1 cellular context compared by ENCODE assay signal in genomic region chr19:35716985-35717664, GRCh38.
A peak's percentile ranks its signal among the peaks of the same experiment; 100 is the strongest.
TF ChIP-seq lines count a peak whose summit lies in the region.

No MANE protein-coding gene starts in this region.

TF ChIP-seq in HEK293, 187 proteins besides CTCF, POLR2A, EP300 and RAD21 (continued from another document and continues in another):
- TF ChIP-seq ZBTB7A (tag by site-specific recombination; IDR thresholded peaks at IDR 0.05; ENCODE audit: low read depth) (peak; percentile 100), REST (tag by site-specific recombination; IDR thresholded peaks at IDR 0.05) (peak; percentile 94), ZNF324 (tag by site-specific recombination; IDR thresholded peaks at IDR 0.05) (0 out of 2 replicates have a peak, but pooled peaks have one; percentile 90), KLF10 (tag by site-specific recombination; IDR thresholded peaks at IDR 0.05) (peak; percentile 90), SETDB1 (IDR thresholded peaks at IDR 0.05; ENCODE audit: insufficient read length, low read length) (no peak), ZNF501 (tag by site-specific recombination; IDR thresholded peaks at IDR 0.05) (peak; percentile 99), ZNF433 (tag by site-specific recombination; IDR thresholded peaks at IDR 0.05; ENCODE audit: low read depth) (no peak), ZNF561 (tag by site-specific recombination; IDR thresholded peaks at IDR 0.05; ENCODE audit: borderline replicate concordance) (peak; percentile 90; the same call in 1 of the 2 replicates), FEZF1 (tag by site-specific recombination; IDR thresholded peaks at IDR 0.05) (no peak), HIC1 (tag by site-specific recombination; IDR thresholded peaks at IDR 0.05) (peak; percentile 63), ZNF335 (tag by site-specific recombination; conservative IDR thresholded peaks at IDR 0.05) (peak; percentile 98), ZNF776 (tag by site-specific recombination; IDR thresholded peaks at IDR 0.05; ENCODE audit: borderline replicate concordance) (no peak), ZNF266 (tag by site-specific recombination; IDR thresholded peaks at IDR 0.05; ENCODE audit: low read depth) (no peak), ZNF274 (IDR thresholded peaks at IDR 0.05; ENCODE audit: low read length) (no peak), ZNF274 (tag by site-specific recombination; IDR thresholded peaks at IDR 0.05; ENCODE audit: borderline replicate concordance) (no peak), ZNF23 (tag by site-specific recombination; IDR thresholded peaks at IDR 0.05; ENCODE audit: borderline replicate concordance) (no peak), ZNF777 (tag by site-specific recombination; IDR thresholded peaks at IDR 0.05; ENCODE audit: borderline replicate concordance) (peak; percentile 90), ZNF600 (tag by site-specific recombination; IDR thresholded peaks at IDR 0.05) (peak; percentile 92; the same call in 1 of the 2 replicates), ZNF366 (tag by site-specific recombination; conservative IDR thresholded peaks at IDR 0.05) (peak; percentile 60), ZNF843 (tag by site-specific recombination; IDR thresholded peaks at IDR 0.05) (peak; percentile 78), ZNF292 (tag by site-specific recombination; IDR thresholded peaks at IDR 0.05; ENCODE audit: borderline replicate concordance, low read depth) (no peak), ZBTB10 (tag by site-specific recombination; IDR thresholded peaks at IDR 0.05) (peak; percentile 98), ZNF37A (tag by site-specific recombination; IDR thresholded peaks at IDR 0.05) (no peak), ZNF416 (tag by site-specific recombination; IDR thresholded peaks at IDR 0.05) (peak; percentile 60; the same call in 1 of the 2 replicates), SP3 (tag by site-specific recombination; IDR thresholded peaks at IDR 0.05) (peak; percentile 99), ZSCAN30 (tag by site-specific recombination; IDR thresholded peaks at IDR 0.05) (peak; percentile 95; the same call in 1 of the 2 replicates), ZBTB8A (tag by site-specific recombination; IDR thresholded peaks at IDR 0.05) (peak; percentile 79; the same call in 1 of the 2 replicates), ZNF645 (tag by site-specific recombination; IDR thresholded peaks at IDR 0.05) (peak; percentile 66; the same call in 1 of the 2 replicates), YY2 (tag by site-specific recombination; IDR thresholded peaks at IDR 0.05) (peak; percentile 53; the same call in 1 of the 2 replicates), ZSCAN16 (tag by site-specific recombination; IDR thresholded peaks at IDR 0.05) (no peak; the same call in 1 of the 2 replicates), ZNF341 (tag by site-specific recombination; IDR thresholded peaks at IDR 0.05; ENCODE audit: low read depth) (peak; percentile 39), REPIN1 (tag by site-specific recombination; IDR thresholded peaks at IDR 0.05; ENCODE audit: low read depth) (peak; percentile 96; the same call in 1 of the 2 replicates), IKZF3 (tag by site-specific recombination; IDR thresholded peaks at IDR 0.05) (peak; percentile 72), ZNF792 (tag by site-specific recombination; IDR thresholded peaks at IDR 0.05) (peak; percentile 86), ZIC2 (tag by site-specific recombination; IDR thresholded peaks at IDR 0.05) (peak; percentile 83)
- TF ChIP-seq, protein P1, sequence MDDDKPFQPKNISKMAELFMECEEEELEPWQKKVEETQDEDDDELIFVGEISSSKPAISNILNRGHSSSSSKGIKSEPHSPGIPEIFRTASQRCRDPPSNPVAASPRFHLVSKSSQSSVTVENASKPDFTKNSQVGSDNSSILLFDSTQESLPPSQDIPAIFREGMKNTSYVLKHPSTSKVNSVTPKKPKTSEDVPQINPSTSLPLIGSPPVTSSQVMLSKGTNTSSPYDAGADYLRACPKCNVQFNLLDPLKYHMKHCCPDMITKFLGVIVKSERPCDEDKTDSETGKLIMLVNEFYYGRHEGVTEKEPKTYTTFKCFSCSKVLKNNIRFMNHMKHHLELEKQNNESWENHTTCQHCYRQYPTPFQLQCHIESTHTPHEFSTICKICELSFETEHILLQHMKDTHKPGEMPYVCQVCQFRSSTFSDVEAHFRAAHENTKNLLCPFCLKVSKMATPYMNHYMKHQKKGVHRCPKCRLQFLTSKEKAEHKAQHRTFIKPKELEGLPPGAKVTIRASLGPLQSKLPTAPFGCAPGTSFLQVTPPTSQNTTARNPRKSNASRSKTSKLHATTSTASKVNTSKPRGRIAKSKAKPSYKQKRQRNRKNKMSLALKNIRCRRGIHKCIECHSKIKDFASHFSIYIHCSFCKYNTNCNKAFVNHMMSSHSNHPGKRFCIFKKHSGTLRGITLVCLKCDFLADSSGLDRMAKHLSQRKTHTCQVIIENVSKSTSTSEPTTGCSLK (tag by site-specific recombination; IDR thresholded peaks at IDR 0.05), result no peak
- TF ChIP-seq, protein P2, sequence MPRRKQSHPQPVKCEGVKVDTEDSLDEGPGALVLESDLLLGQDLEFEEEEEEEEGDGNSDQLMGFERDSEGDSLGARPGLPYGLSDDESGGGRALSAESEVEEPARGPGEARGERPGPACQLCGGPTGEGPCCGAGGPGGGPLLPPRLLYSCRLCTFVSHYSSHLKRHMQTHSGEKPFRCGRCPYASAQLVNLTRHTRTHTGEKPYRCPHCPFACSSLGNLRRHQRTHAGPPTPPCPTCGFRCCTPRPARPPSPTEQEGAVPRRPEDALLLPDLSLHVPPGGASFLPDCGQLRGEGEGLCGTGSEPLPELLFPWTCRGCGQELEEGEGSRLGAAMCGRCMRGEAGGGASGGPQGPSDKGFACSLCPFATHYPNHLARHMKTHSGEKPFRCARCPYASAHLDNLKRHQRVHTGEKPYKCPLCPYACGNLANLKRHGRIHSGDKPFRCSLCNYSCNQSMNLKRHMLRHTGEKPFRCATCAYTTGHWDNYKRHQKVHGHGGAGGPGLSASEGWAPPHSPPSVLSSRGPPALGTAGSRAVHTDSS (tag by site-specific recombination; IDR thresholded peaks at IDR 0.05), result peak; percentile 48; the same call in 1 of the 2 replicates
- TF ChIP-seq, protein P3, sequence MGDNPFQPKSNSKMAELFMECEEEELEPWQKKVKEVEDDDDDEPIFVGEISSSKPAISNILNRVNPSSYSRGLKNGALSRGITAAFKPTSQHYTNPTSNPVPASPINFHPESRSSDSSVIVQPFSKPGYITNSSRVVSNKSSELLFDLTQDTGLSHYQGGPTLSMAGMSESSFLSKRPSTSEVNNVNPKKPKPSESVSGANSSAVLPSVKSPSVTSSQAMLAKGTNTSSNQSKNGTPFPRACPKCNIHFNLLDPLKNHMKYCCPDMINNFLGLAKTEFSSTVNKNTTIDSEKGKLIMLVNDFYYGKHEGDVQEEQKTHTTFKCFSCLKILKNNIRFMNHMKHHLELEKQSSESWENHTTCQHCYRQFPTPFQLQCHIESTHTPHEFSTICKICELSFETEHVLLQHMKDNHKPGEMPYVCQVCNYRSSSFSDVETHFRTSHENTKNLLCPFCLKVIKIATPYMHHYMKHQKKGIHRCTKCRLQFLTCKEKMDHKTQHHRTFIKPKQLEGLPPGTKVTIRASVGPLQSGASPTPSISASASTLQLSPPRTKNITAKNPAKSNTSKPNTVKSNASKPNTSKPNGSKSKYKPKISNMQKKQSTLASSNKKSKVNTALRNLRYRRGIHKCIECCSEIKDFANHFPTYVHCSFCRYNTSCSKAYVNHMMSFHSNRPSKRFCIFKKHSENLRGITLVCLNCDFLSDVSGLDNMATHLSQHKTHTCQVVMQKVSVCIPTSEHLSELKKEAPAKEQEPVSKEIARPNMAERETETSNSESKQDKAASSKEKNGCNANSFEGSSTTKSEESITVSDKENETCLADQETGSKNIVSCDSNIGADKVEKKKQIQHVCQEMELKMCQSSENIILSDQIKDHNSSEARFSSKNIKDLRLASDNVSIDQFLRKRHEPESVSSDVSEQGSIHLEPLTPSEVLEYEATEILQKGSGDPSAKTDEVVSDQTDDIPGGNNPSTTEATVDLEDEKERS (tag by site-specific recombination; IDR thresholded peaks at IDR 0.05), result no peak
- TF ChIP-seq, protein P4, sequence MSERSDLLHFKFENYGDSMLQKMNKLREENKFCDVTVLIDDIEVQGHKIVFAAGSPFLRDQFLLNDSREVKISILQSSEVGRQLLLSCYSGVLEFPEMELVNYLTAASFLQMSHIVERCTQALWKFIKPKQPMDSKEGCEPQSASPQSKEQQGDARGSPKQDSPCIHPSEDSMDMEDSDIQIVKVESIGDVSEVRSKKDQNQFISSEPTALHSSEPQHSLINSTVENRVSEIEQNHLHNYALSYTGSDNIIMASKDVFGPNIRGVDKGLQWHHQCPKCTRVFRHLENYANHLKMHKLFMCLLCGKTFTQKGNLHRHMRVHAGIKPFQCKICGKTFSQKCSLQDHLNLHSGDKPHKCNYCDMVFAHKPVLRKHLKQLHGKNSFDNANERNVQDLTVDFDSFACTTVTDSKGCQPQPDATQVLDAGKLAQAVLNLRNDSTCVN (tag by site-specific recombination; optimal IDR thresholded peaks at IDR 0.05), result peak; percentile 99
